Comparison of ENCODE assay signal across 36 cellular contexts in genomic region chr13:90984737-90985136, GRCh38.
"Had no signal": no experiment of that assay in that cellular context is flagged by ENCODE, and none has a peak within 500 bp of the region (broad histone marks: within the 10 kb centered on the region; RNA-seq: fewer than 3 reads in every experiment).

No MANE protein-coding gene starts in this region.

- H3K4me3 ChIP-seq: esophagus squamous epithelium, gastroesophageal sphincter, heart right ventricle had no signal

- DNase-seq: activated CD4-positive, alpha-beta memory T cell treated with anti-CD3 and anti-CD28 coated beads, Interleukin-2, amount 10 ng/mL, durations not matched to agents 7 days and 5 days; activated CD4-positive, alpha-beta T cell treated with anti-CD3 and anti-CD28 coated beads for 1 hour; activated CD4-positive, alpha-beta T cell treated with anti-CD3 and anti-CD28 coated beads for 4 hours; activated CD4-positive, alpha-beta T cell treated with anti-CD3 and anti-CD28 coated beads, Interleukin-2, amount 10 ng/mL, durations not matched to agents 7 days and 5 days; activated CD4-positive, alpha-beta T cell treated with anti-CD3 and anti-CD28 coated beads, Interleukin-2, amount 50 U/mL, for 4 hours; activated CD4-positive, CD25-positive, alpha-beta regulatory T cell; activated CD8-positive, alpha-beta memory T cell treated with anti-CD3 and anti-CD28 coated beads, Interleukin-2, amount 50 U/mL, for 48 hours; activated effector memory CD4-positive, alpha-beta T cell treated with Interleukin-2 at 50 U/mL for 16 hours; activated gamma-delta T cell treated with Interleukin-2 at 50 U/mL for 16 hours; activated naive CD4-positive, alpha-beta T cell treated with anti-CD3 and anti-CD28 coated beads, Interleukin-2, amount 50 U/mL, for 16 hours; activated naive CD4-positive, alpha-beta T cell treated with Interleukin-2 at 50 U/mL for 16 hours; activated T-cell treated with anti-CD3 and anti-CD28 coated beads for 4 hours; activated T-cell treated with anti-CD3 and anti-CD28 coated beads, Interleukin-2, amount 50 U/mL, for 24 hours; amniotic stem cell; anterior cingulate cortex; brain microvascular endothelial cell; cortex of kidney; dermis blood vessel endothelial cell; effector CD4-positive, alpha-beta T cell; effector memory CD8-positive, alpha-beta T cell; esophagus squamous epithelium; foreskin melanocyte; heart right ventricle; T-helper 1 cell; T-helper 17 cell; T1000; WERI-Rb-1 had no signal

- H3K4me1 Mint-ChIP-seq: activated CD4-positive, alpha-beta memory T cell treated with anti-CD3 and anti-CD28 coated beads, Interleukin-2, amount 10 ng/mL, durations not matched to agents 7 days and 5 days; activated CD4-positive, alpha-beta T cell treated with anti-CD3 and anti-CD28 coated beads, Interleukin-2, amount 10 ng/mL, durations not matched to agents 7 days and 5 days; activated T-helper 17 cell treated with anti-CD3 and anti-CD28 coated beads, Interleukin-2, amount 50 U/mL, for 72 hours; central memory CD8-positive, alpha-beta T cell; T-helper 17 cell had no signal

- H3K36me3 ChIP-seq: brain microvascular endothelial cell, esophagus squamous epithelium, gastroesophageal sphincter, heart right ventricle, WERI-Rb-1 had no signal

- H3K9me3 ChIP-seq: esophagus squamous epithelium, gastroesophageal sphincter, heart right ventricle had no signal

- H3K27me3 ChIP-seq: brain microvascular endothelial cell, esophagus squamous epithelium, gastroesophageal sphincter, heart right ventricle had no signal

- ATAC-seq: activated T-helper 17 cell treated with anti-CD3 and anti-CD28 coated beads, Interleukin-2, amount 50 U/mL, for 72 hours; effector memory CD8-positive, alpha-beta T cell; gastroesophageal sphincter; heart right ventricle; T-helper 17 cell had no signal

- H3K4me1 ChIP-seq: esophagus squamous epithelium, gastroesophageal sphincter, heart right ventricle had no signal

- H3K27ac ChIP-seq: brain microvascular endothelial cell, epithelial cell of prostate, esophagus squamous epithelium, gastroesophageal sphincter, heart right ventricle, WERI-Rb-1 had no signal

- FAIRE-seq: astrocyte, bronchial epithelial cell, colon had no signal

- H3K4me3 Mint-ChIP-seq: activated CD4-positive, alpha-beta memory T cell treated with anti-CD3 and anti-CD28 coated beads, Interleukin-2, amount 10 ng/mL, durations not matched to agents 7 days and 5 days; activated CD4-positive, alpha-beta T cell treated with anti-CD3 and anti-CD28 coated beads, Interleukin-2, amount 10 ng/mL, durations not matched to agents 7 days and 5 days; activated naive CD8-positive, alpha-beta T cell; activated T-cell treated with anti-CD3 and anti-CD28 coated beads, Interleukin-2, amount 50 U/mL, for 24 hours; activated T-helper 17 cell treated with anti-CD3 and anti-CD28 coated beads, Interleukin-2, amount 50 U/mL, for 72 hours; central memory CD8-positive, alpha-beta T cell; effector memory CD8-positive, alpha-beta T cell; T-helper 17 cell; T-helper 2 cell treated with Interferon-gamma antibody and Interleukin-4, amounts not matched to agents 5 μg/mL and 100 μg/mL, for 36 hours had no signal

- H3K27me3 Mint-ChIP-seq: activated CD4-positive, alpha-beta memory T cell treated with anti-CD3 and anti-CD28 coated beads, Interleukin-2, amount 10 ng/mL, durations not matched to agents 7 days and 5 days; activated CD4-positive, alpha-beta T cell treated with anti-CD3 and anti-CD28 coated beads, Interleukin-2, amount 10 ng/mL, durations not matched to agents 7 days and 5 days; activated naive CD8-positive, alpha-beta T cell; activated T-cell treated with anti-CD3 and anti-CD28 coated beads, Interleukin-2, amount 50 U/mL, for 24 hours; activated T-helper 17 cell treated with anti-CD3 and anti-CD28 coated beads, Interleukin-2, amount 50 U/mL, for 72 hours; central memory CD8-positive, alpha-beta T cell; effector memory CD8-positive, alpha-beta T cell; T-helper 17 cell had no signal

- H3K9me3 Mint-ChIP-seq: activated CD4-positive, alpha-beta memory T cell treated with anti-CD3 and anti-CD28 coated beads, Interleukin-2, amount 10 ng/mL, durations not matched to agents 7 days and 5 days; activated CD4-positive, alpha-beta T cell treated with anti-CD3 and anti-CD28 coated beads, Interleukin-2, amount 10 ng/mL, durations not matched to agents 7 days and 5 days; activated T-cell treated with anti-CD3 and anti-CD28 coated beads, Interleukin-2, amount 50 U/mL, for 24 hours; T-helper 2 cell treated with Interferon-gamma antibody and Interleukin-4, amounts not matched to agents 5 μg/mL and 100 μg/mL, for 36 hours had no signal

- H3K36me3 Mint-ChIP-seq: activated naive CD8-positive, alpha-beta T cell had no signal

- H3K27ac Mint-ChIP-seq: activated CD4-positive, alpha-beta memory T cell treated with anti-CD3 and anti-CD28 coated beads, Interleukin-2, amount 10 ng/mL, durations not matched to agents 7 days and 5 days; activated CD4-positive, alpha-beta T cell treated with anti-CD3 and anti-CD28 coated beads, Interleukin-2, amount 10 ng/mL, durations not matched to agents 7 days and 5 days; activated naive CD8-positive, alpha-beta T cell; activated T-cell treated with anti-CD3 and anti-CD28 coated beads, Interleukin-2, amount 50 U/mL, for 24 hours; activated T-helper 17 cell treated with anti-CD3 and anti-CD28 coated beads, Interleukin-2, amount 50 U/mL, for 72 hours; effector memory CD8-positive, alpha-beta T cell; T-helper 17 cell; T-helper 2 cell treated with Interferon-gamma antibody and Interleukin-4, amounts not matched to agents 5 μg/mL and 100 μg/mL, for 36 hours had no signal
